ENCODE assay signal across 1 cellular context in genomic region chr2:136255648-136256461, GRCh38.
TF ChIP-seq lines count a peak whose summit lies in the region.

No MANE protein-coding gene starts in this region.

TF ChIP-seq in GM12878, 131 proteins besides CTCF, POLR2A, EP300 and RAD21 (continued from another document):
- TF ChIP-seq CEBPB (IDR thresholded peaks at IDR 0.05; ENCODE audit: borderline replicate concordance in 1 of 2, low read depth in 2 of 2, low read length in 2 of 2) (peak in 1 of 2 experiments; percentile 44; a peak in 1 of 4 replicates), JUNB (IDR thresholded peaks at IDR 0.05) (peak; percentile 95), CBFB (IDR thresholded peaks at IDR 0.05; ENCODE audit: low read depth) (0 out of 2 replicates have a peak, but pooled peaks have one; percentile 32), BCL3 (IDR thresholded peaks at IDR 0.05; ENCODE audit: borderline replicate concordance, insufficient read depth, low read depth, low read length, poor library complexity, severe bottlenecking) (no peak), PML (IDR thresholded peaks at IDR 0.05; ENCODE audit: low read length) (peak; percentile 73; the same call in 1 of the 2 replicates), DPF2 (IDR thresholded peaks at IDR 0.05) (0 out of 2 replicates have a peak, but pooled peaks have one; percentile 33), MEF2B (IDR thresholded peaks at IDR 0.05; ENCODE audit: partially characterized antibody, poor library complexity, severe bottlenecking) (peak; percentile 24), RELB (IDR thresholded peaks at IDR 0.05; ENCODE audit: low read depth) (no peak), FOXM1 (IDR thresholded peaks at IDR 0.05; ENCODE audit: low read depth, low read length) (peak; percentile 97; the same call in 1 of the 2 replicates), GABPA (IDR thresholded peaks at IDR 0.05; ENCODE audit: low read depth) (peak; percentile 61; the same call in 1 of the 2 replicates), ZBTB4 (CRISPR knock-in tag; IDR thresholded peaks at IDR 0.05) (no peak), PKNOX1 (IDR thresholded peaks at IDR 0.05) (peak; percentile 51), IKZF1 (conservative IDR thresholded peaks at IDR 0.05) (peak; percentile 56), SMC3 (IDR thresholded peaks at IDR 0.05; ENCODE audit: borderline replicate concordance, low read length) (peak; percentile 19; the same call in 1 of the 2 replicates), STAT1 (conservative IDR thresholded peaks at IDR 0.05) (no peak), CREB1 (IDR thresholded peaks at IDR 0.05; ENCODE audit: low read depth) (peak; percentile 92), ZNF217 (IDR thresholded peaks at IDR 0.05) (0 out of 2 replicates have a peak, but pooled peaks have one; percentile 53), NFIC (IDR thresholded peaks at IDR 0.05; ENCODE audit: low read depth, low read length) (peak; percentile 98), HDAC6 (IDR thresholded peaks at IDR 0.05; ENCODE audit: unreplicated experiment) (no peak), EED (IDR thresholded peaks at IDR 0.05; ENCODE audit: low read depth) (peak; percentile 86), ATF7 (IDR thresholded peaks at IDR 0.05; ENCODE audit: low read depth) (peak; percentile 97), CHD1 (IDR thresholded peaks at IDR 0.05; ENCODE audit: low read depth, low read length) (no peak), TCF7 (IDR thresholded peaks at IDR 0.05; ENCODE audit: borderline replicate concordance) (peak; percentile 75), MTA2 (IDR thresholded peaks at IDR 0.05; ENCODE audit: low read depth) (peak; percentile 43; the same call in 1 of the 2 replicates), EGR1 (IDR thresholded peaks at IDR 0.05; ENCODE audit: borderline replicate concordance in 1 of 2, low read depth in 2 of 2, low read length in 2 of 2) (peak in 1 of 2 experiments; percentile 23; a peak in 1 of 3 replicates), NR2F1 (conservative IDR thresholded peaks at IDR 0.05) (0 out of 2 replicates have a peak, but pooled peaks have one; percentile 50), ZNF687 (IDR thresholded peaks at IDR 0.05) (peak; percentile 34; the same call in 1 of the 2 replicates), CHD4 (IDR thresholded peaks at IDR 0.05) (no peak), ETV6 (conservative IDR thresholded peaks at IDR 0.05 in 1 of 2, IDR thresholded peaks at IDR 0.05 in 1 of 2; ENCODE audit: borderline replicate concordance in 1 of 2, low read depth in 1 of 2) (peak in 1 of 2 experiments; percentile 95; a peak in 2 of 4 replicates), ZBED1 (IDR thresholded peaks at IDR 0.05; ENCODE audit: borderline replicate concordance) (peak; percentile 83; the same call in 1 of the 2 replicates), ATF2 (IDR thresholded peaks at IDR 0.05; ENCODE audit: low read length) (peak; percentile 83), MEF2A (IDR thresholded peaks at IDR 0.05; ENCODE audit: insufficient read depth, low read depth, low read length) (peak; percentile 57; the same call in 1 of the 2 replicates), YBX1 (IDR thresholded peaks at IDR 0.05) (no peak), SPI1 (IDR thresholded peaks at IDR 0.05; ENCODE audit: borderline replicate concordance, insufficient read depth, low read depth, low read length) (peak; percentile 93), SMARCA5 (IDR thresholded peaks at IDR 0.05) (no peak; the same call in 1 of the 2 replicates), TCF12 (IDR thresholded peaks at IDR 0.05; ENCODE audit: low read depth, low read length) (peak; percentile 50; the same call in 1 of the 2 replicates), PBX3 (IDR thresholded peaks at IDR 0.05; ENCODE audit: insufficient replicate concordance, low read depth, low read length) (peak; percentile 46), ZNF592 (IDR thresholded peaks at IDR 0.05) (0 out of 2 replicates have a peak, but pooled peaks have one; percentile 6)
